In the genomic region with DNA sequence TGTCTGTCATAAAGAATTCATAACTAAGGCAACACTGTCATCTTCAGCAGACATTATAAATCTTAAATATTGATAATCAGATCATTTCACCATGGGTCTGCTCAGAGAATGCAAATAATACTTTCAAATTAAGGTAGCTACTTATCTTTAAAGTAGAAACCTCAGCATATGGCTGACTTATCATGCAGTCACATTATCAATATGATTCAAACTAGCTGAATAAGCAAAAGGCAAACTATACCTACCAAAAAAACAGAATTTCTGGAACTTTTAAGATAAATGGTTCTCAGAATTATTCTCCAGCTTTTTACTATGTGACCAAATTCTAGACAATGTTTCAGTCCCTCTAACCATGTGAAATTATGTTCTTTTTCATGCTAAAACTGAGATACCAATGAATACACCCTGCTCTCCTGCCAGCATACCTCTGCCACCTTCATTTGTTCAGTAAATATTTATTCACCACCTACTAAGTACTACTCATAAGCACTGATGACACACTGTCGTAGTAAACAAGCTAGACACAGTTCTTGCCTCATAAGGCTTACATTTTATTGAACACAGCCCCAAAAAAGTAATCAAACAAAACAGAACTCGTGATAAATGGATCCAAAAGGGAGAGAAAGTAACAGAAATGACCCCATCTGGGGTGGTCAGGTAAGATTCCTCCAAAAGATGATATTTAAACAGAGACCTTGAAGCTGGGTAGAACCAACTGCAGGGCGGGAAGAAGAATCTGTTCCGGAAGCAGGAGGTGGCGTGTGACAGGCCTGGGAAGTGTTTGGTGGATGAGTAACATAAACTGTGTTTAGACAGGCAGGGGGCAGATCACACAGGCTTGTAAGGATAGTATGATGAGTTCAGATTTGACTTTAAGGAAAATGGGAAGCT, we compare ENCODE assay signal across 11 cellular contexts. TPM values are rescaled to one million over a fixed set of nuclear protein-coding genes. Genes with fewer than 3 reads are reported as not detected.
DNase-seq lines count a peak whose midpoint lies in the region; ATAC-seq, FAIRE-seq and TF ChIP-seq lines count a peak whose summit lies in the region.
"Had no signal": no experiment of that assay in that cellular context is flagged by ENCODE, and none has a peak within 500 bp of the region (broad histone marks: within the 10 kb centered on the region; RNA-seq: fewer than 3 reads in every experiment).

No MANE protein-coding gene starts in this region.

- H3K27me3 ChIP-seq in hepatocyte: no peaks in the 10 kb centered on the region

- H3K27me3 Mint-ChIP-seq in effector memory CD8-positive, alpha-beta T cell: peaks cover 8 to 16% of the 10 kb centered on the region in 2 donors

- no peaks in the 10 kb centered on the region for H4K20me1 ChIP-seq in hepatocyte (ENCODE audit: insufficient read depth, poor library complexity, severe bottlenecking)

- H3K9me3 Mint-ChIP-seq in effector memory CD8-positive, alpha-beta T cell: no peaks in the 10 kb centered on the region

- H3K79me2 ChIP-seq in hepatocyte: peaks cover 76% of the 10 kb centered on the region

- H3K9me2 ChIP-seq in hepatocyte (replicated peaks; ENCODE audit: insufficient read depth): no peaks in the 10 kb centered on the region

- peak; percentile 95 to 99 for ATAC-seq in A549
- ATAC-seq in effector memory CD8-positive, alpha-beta T cell (replicated peaks): no peak
- ATAC-seq: mucosa of descending colon had no signal

- no peak for TF ChIP-seq RAD21 in A549 (conservative IDR thresholded peaks at IDR 0.05 in 1 of 2, IDR thresholded peaks at IDR 0.05 in 1 of 2)

- peak overlapping the region; percentile 72 to 79 for H3K27ac ChIP-seq in A549
- H3K27ac ChIP-seq in hepatocyte: peak overlapping the region; percentile 73
- H3K27ac ChIP-seq: SK-N-MC had no signal

- no peaks in the 10 kb centered on the region for H3K36me3 ChIP-seq in hepatocyte (replicated peaks; ENCODE audit: insufficient read depth, low read depth)

- H3K4me2 ChIP-seq in A549 (peak overlapping the region; percentile 73), hepatocyte (peak overlapping the region; percentile 49)

- no peaks in the 10 kb centered on the region for H3K9me3 ChIP-seq in A549
- no peaks in the 10 kb centered on the region for H3K9me3 ChIP-seq in hepatocyte (ENCODE audit: low read depth)
- H3K9me3 ChIP-seq: mucosa of descending colon had no signal

- H3K27ac Mint-ChIP-seq in effector memory CD8-positive, alpha-beta T cell: no peak overlapping the region

- CTCF ChIA-PET in A549 (lab: Yijun Ruan, JAX): interaction anchor here (0.6 to 1.8 kb wide), 11 partner anchors 15 to 256 kb away, joined by 3 to 7 read pairs (median 3); a partner anchor contains a TSS

- no peak for TF ChIP-seq POLR2A in A549 (IDR thresholded peaks at IDR 0.05; ENCODE audit: low read length)

- peaks cover 3% of the 10 kb centered on the region for H3K36me3 Mint-ChIP-seq in effector memory CD8-positive, alpha-beta T cell (ENCODE audit: insufficient read depth)

- TF ChIP-seq EP300 in A549 (IDR thresholded peaks at IDR 0.05): peak in 1 of 2 experiments; percentile 53; a peak in 1 of 5 replicates

- DNase-seq in A549 (ENCODE audit: low read depth in 1 of 2, low spot score in 1 of 2) (peak; percentile 36 to 81), M059J (ENCODE audit: low read depth) (peak; percentile 83), dedifferentiated amniotic fluid mesenchymal stem cell (ENCODE audit: extremely low spot score) (peak; percentile 63), hepatocyte (ENCODE audit: low spot score) (peak; percentile 62), NCI-H1105 (lab: John Stamatoyannopoulos, UW) (no peak), mucosa of gallbladder (ENCODE audit: low spot score) (no peak)
- no peak for DNase-seq in effector memory CD8-positive, alpha-beta T cell
- DNase-seq in stimulated activated CD4-positive, alpha-beta T cell treated with anti-CD3 and anti-CD28 coated beads, Interleukin-4, amount 100 ng/mL, for 1 hour: no peak
- DNase-seq: effector memory CD4-positive, alpha-beta T cell; mucosa of descending colon had no signal

- H3K4me3 Mint-ChIP-seq in effector memory CD8-positive, alpha-beta T cell: no peak overlapping the region

- 2% methylated on average over 5 of the region's 5 CpGs for WGBS in A549 (ENCODE audit: missing lambda C conversion rate)
- 30% methylated on average over 5 of the region's 5 CpGs for WGBS in hepatocyte (ENCODE audit: low lambda C conversion rate, missing lambda C conversion rate)

- POLR2A ChIA-PET in A549 (lab: Yijun Ruan, JAX): interaction anchor here (0.7 to 1.0 kb wide), 3 partner anchors 33 to 233 kb away, joined by 4 read pairs; a partner anchor contains a TSS

- no peaks in the 10 kb centered on the region for H3K4me1 Mint-ChIP-seq in effector memory CD8-positive, alpha-beta T cell (ENCODE audit: low read depth in 2 of 2)

- peaks cover 67% of the 10 kb centered on the region for H3K4me1 ChIP-seq in A549
- H3K4me1 ChIP-seq in hepatocyte (ENCODE audit: insufficient read depth): peaks cover 8% of the 10 kb centered on the region

- peak; percentile 49 for FAIRE-seq in A549 (lab: Jason Lieb, UNC)

- no peak for TF ChIP-seq CTCF in A549 (IDR thresholded peaks at IDR 0.05)
- no peak for TF ChIP-seq CTCF in hepatocyte (IDR thresholded peaks at IDR 0.05; ENCODE audit: poor library complexity)

- H3K4me3 ChIP-seq in A549 (no peak overlapping the region), hepatocyte (no peak overlapping the region)
- H3K4me3 ChIP-seq: mucosa of descending colon, SK-N-MC had no signal

- no peak overlapping the region for H2AFZ ChIP-seq in hepatocyte

TF ChIP-seq in A549, 52 proteins besides CTCF, POLR2A, EP300 and RAD21:
- TF ChIP-seq CEBPB (IDR thresholded peaks at IDR 0.05): 0 out of 4 replicates have a peak, but pooled peaks have one; percentile 23 to 36
- TF ChIP-seq RCOR1 (IDR thresholded peaks at IDR 0.05; ENCODE audit: low read depth, low read length): no peak
- peak; percentile 55 for TF ChIP-seq JUNB (IDR thresholded peaks at IDR 0.05)
- TF ChIP-seq NR3C1 (IDR thresholded peaks at IDR 0.05): no peak
- no peak for TF ChIP-seq ESRRA (IDR thresholded peaks at IDR 0.05; ENCODE audit: borderline replicate concordance, low read length)
- TF ChIP-seq ZNF302 (CRISPR knock-in tag; IDR thresholded peaks at IDR 0.05): no peak
- 0 out of 2 replicates have a peak, but pooled peaks have one; percentile 5 for TF ChIP-seq FOSL2 (IDR thresholded peaks at IDR 0.05)
- TF ChIP-seq FOSL2 (CRISPR knock-in tag; IDR thresholded peaks at IDR 0.05): peak; percentile 81
- no peak for TF ChIP-seq POLR2AphosphoS2 (conservative IDR thresholded peaks at IDR 0.05; ENCODE audit: low read length)
- no peak for TF ChIP-seq TP53 (CRISPR knock-in tag; IDR thresholded peaks at IDR 0.05)
- no peak for TF ChIP-seq ZSCAN20 (CRISPR knock-in tag; IDR thresholded peaks at IDR 0.05)
- TF ChIP-seq, protein P1, sequence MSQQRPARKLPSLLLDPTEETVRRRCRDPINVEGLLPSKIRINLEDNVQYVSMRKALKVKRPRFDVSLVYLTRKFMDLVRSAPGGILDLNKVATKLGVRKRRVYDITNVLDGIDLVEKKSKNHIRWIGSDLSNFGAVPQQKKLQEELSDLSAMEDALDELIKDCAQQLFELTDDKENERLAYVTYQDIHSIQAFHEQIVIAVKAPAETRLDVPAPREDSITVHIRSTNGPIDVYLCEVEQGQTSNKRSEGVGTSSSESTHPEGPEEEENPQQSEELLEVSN (IDR thresholded peaks at IDR 0.05; ENCODE audit: borderline replicate concordance, low read depth): peak; percentile 36; the same call in 1 of the 2 replicates
- TF ChIP-seq TFCP2L1 (CRISPR knock-in tag; IDR thresholded peaks at IDR 0.05): no peak
- no peak for TF ChIP-seq FOSB (CRISPR knock-in tag; IDR thresholded peaks at IDR 0.05)
- peak in 1 of 2 experiments; percentile 41; a peak in 2 of 5 replicates for TF ChIP-seq JUN (IDR thresholded peaks at IDR 0.05)
- TF ChIP-seq KDM1A (IDR thresholded peaks at IDR 0.05; ENCODE audit: low read depth): no peak
- TF ChIP-seq, protein P2, sequence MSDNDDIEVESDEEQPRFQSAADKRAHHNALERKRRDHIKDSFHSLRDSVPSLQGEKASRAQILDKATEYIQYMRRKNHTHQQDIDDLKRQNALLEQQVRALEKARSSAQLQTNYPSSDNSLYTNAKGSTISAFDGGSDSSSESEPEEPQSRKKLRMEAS (IDR thresholded peaks at IDR 0.05): peak; percentile 52; the same call in 1 of the 2 replicates
- TF ChIP-seq EHF (CRISPR knock-in tag; IDR thresholded peaks at IDR 0.05): no peak
- peak; percentile 73 for TF ChIP-seq MAFK (IDR thresholded peaks at IDR 0.05; ENCODE audit: partially characterized antibody)
- TF ChIP-seq, protein P3, sequence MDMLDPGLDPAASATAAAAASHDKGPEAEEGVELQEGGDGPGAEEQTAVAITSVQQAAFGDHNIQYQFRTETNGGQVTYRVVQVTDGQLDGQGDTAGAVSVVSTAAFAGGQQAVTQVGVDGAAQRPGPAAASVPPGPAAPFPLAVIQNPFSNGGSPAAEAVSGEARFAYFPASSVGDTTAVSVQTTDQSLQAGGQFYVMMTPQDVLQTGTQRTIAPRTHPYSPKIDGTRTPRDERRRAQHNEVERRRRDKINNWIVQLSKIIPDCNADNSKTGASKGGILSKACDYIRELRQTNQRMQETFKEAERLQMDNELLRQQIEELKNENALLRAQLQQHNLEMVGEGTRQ (IDR thresholded peaks at IDR 0.05): no peak

RNA-seq across cellular contexts. Expression of a gene that starts 17.7 kb away (rescaled TPM):
- polyA plus RNA-seq in A549 (2011; rRNA removed) (23.2 and 29.4 TPM in 2 replicates), A549 (2017; fragmentation: RNase III; extraction: RNeasy Plus Mini Kit Qiagen cat#74134 plus additional on column Dnase treatment) (8.3 to 9.1 TPM (median 8.9 TPM) in 3 replicates), hepatocyte (11.1 and 13.1 TPM in 2 replicates)
- 4.0 and 4.7 TPM in 2 replicates for polyA plus RNA-seq in A549 (2012; cell fraction: cytosol; rRNA removed)
- polyA plus RNA-seq in A549 (2012; cell fraction: nucleus; rRNA removed): 4.7 and 8.4 TPM in 2 replicates
- polyA minus RNA-seq in A549 (2011; rRNA and poly(A)+ RNA removed): 19.7 and 21.7 TPM in 2 replicates
- 19.1 and 21.2 TPM in 2 replicates for total RNA-seq in M059J (2014; rRNA removed; shearing (Covaris generic))
- total RNA-seq in hepatocyte (18.9 and 21.0 TPM in 2 replicates), mucosa of gallbladder (17.8 TPM)

Comparison
In these comparisons a context has a peak if more than half of its experiments do, and no peak if none do; other contexts are left out.
1. DNase-seq: peak in A549 (2 of 2), M059J (single experiment), dedifferentiated amniotic fluid mesenchymal stem cell (single experiment) and hepatocyte (single experiment); none in NCI-H1105 (single experiment), effector memory CD8-positive, alpha-beta T cell (0 of 3), stimulated activated CD4-positive, alpha-beta T cell treated with anti-CD3 and anti-CD28 coated beads, Interleukin-4, amount 100 ng/mL, for 1 hour (single experiment) and mucosa of gallbladder (single experiment).